ENCODE assay signal across 8 cellular contexts in genomic region chr5:177875907-177876253, GRCh38.
DNase-seq lines count a peak whose midpoint lies in the region; ATAC-seq and TF ChIP-seq lines count a peak whose summit lies in the region.
"Not testable (repeated sequence)": the region's sequence is repeated elsewhere in the genome, so short reads cannot be mapped to it uniquely, and the experiment has no call there.

No MANE protein-coding gene starts in this region.

- H3K27me3 ChIP-seq in BJ (ENCODE audit: control insufficient read depth, insufficient read depth, low read length); mammary epithelial cell (ENCODE audit: insufficient read depth, low read length); cardiac muscle cell; smooth muscle cell (ENCODE audit: low read depth): not testable (repeated sequence)

- not testable (repeated sequence) for DNase-seq in BJ (ENCODE audit: low read depth); Jurkat, Clone E6-1 (ENCODE audit: low read depth, low spot score); activated CD4-positive, alpha-beta T cell treated with anti-CD3 and anti-CD28 coated beads, Interleukin-2, amount 10 ng/mL, durations not matched to agents 7 days and 5 days; mammary epithelial cell; mucosa of descending colon; smooth muscle cell (lab: John Stamatoyannopoulos, UW; ENCODE audit: unreplicated experiment)
- DNase-seq in cardiac muscle cell (ENCODE audit: low read depth in 1 of 2, low spot score in 1 of 2): peak in 1 of 2 donors; percentile 2

- not testable (repeated sequence) for H3K4me1 ChIP-seq in mammary epithelial cell (ENCODE audit: insufficient read depth, low read length); cardiac muscle cell (ENCODE audit: low read depth); mucosa of descending colon (ENCODE audit: low read depth); smooth muscle cell (ENCODE audit: low read depth)

- intact Hi-C loops in mammary epithelial cell (cut with micrococcal nuclease); mucosa of descending colon (cut with DNase I, micrococcal nuclease): not testable (repeated sequence)

- dilution Hi-C loops in mammary epithelial cell (cut with HindIII; ENCODE audit: low sequenced_read_pairs): not testable (repeated sequence)

- not testable (repeated sequence) for H3K4me1 Mint-ChIP-seq in activated CD4-positive, alpha-beta T cell treated with anti-CD3 and anti-CD28 coated beads, Interleukin-2, amount 10 ng/mL, durations not matched to agents 7 days and 5 days

- not testable (repeated sequence) for H3F3A ChIP-seq in smooth muscle cell (ENCODE audit: low read depth)

- H3K9me3 ChIP-seq in mammary epithelial cell (replicated peaks; ENCODE audit: insufficient read depth, low read length); cardiac muscle cell (ENCODE audit: low read depth); mucosa of descending colon; smooth muscle cell (replicated peaks; ENCODE audit: low read depth): not testable (repeated sequence)

- H3K36me3 ChIP-seq in BJ (ENCODE audit: control insufficient read depth, insufficient read depth, low read length); mammary epithelial cell (ENCODE audit: insufficient read depth, low read length); cardiac muscle cell; mucosa of descending colon (ENCODE audit: low read depth); smooth muscle cell (ENCODE audit: low read depth): not testable (repeated sequence)

- H3K27ac Mint-ChIP-seq in activated CD4-positive, alpha-beta T cell treated with anti-CD3 and anti-CD28 coated beads, Interleukin-2, amount 10 ng/mL, durations not matched to agents 7 days and 5 days: peak overlapping the region; percentile 13

- in situ Hi-C loops in mammary epithelial cell (cut with MboI; ENCODE audit: low sequenced_read_pairs in 2 of 2): loop anchor here in 1 of 2 donors (25.0 kb wide), 1 partner anchor 186 kb away; no protein-coding TSS in a partner anchor

- not testable (repeated sequence) for H4K20me1 ChIP-seq in mammary epithelial cell (ENCODE audit: insufficient read depth, low read length); smooth muscle cell (ENCODE audit: low read depth)

- WGBS in mammary epithelial cell (ENCODE audit: low coverage, missing lambda C conversion rate): 7% methylated on average over 3 of the region's 15 CpGs
- 0% methylated on average over 6 of the region's 15 CpGs for WGBS in smooth muscle cell (ENCODE audit: low lambda C conversion rate)

- H2AFZ ChIP-seq in mammary epithelial cell (ENCODE audit: low read depth, low read length); smooth muscle cell (ENCODE audit: low read depth): not testable (repeated sequence)

- peak overlapping the region; percentile 48 for H3K9ac ChIP-seq in mammary epithelial cell (ENCODE audit: insufficient read depth, low read length)
- H3K9ac ChIP-seq in smooth muscle cell (ENCODE audit: low read depth): not testable (repeated sequence)

- TF ChIP-seq CTCF in BJ (IDR thresholded peaks at IDR 0.05; ENCODE audit: insufficient read depth, low read depth, low read length); mammary epithelial cell (conservative IDR thresholded peaks at IDR 0.05 in 1 of 2, IDR thresholded peaks at IDR 0.05 in 1 of 2; ENCODE audit: extremely low read depth in 1 of 2, insufficient read depth in 1 of 2, low read depth in 1 of 2, low read length in 2 of 2); cardiac muscle cell (IDR thresholded peaks at IDR 0.05; ENCODE audit: low read depth, low read length); mucosa of descending colon (IDR thresholded peaks at IDR 0.05); smooth muscle cell (IDR thresholded peaks at IDR 0.05; ENCODE audit: borderline replicate concordance, insufficient read depth, poor library complexity, severe bottlenecking): not testable (repeated sequence)

- not testable (repeated sequence) for H3K9me3 Mint-ChIP-seq in activated CD4-positive, alpha-beta T cell treated with anti-CD3 and anti-CD28 coated beads, Interleukin-2, amount 10 ng/mL, durations not matched to agents 7 days and 5 days

- POLR2A ChIA-PET in BJ (lab: Charles Lee); activated CD4-positive, alpha-beta T cell treated with anti-CD3 and anti-CD28 coated beads, Interleukin-2, amount 10 ng/mL, durations not matched to agents 7 days and 5 days (lab: Charles Lee): not testable (repeated sequence)

- H3K4me3 ChIP-seq in BJ (ENCODE audit: low read depth, low read length): peak overlapping the region; percentile 40
- H3K4me3 ChIP-seq in Jurkat, Clone E6-1 (ENCODE audit: low read length): peak overlapping the region; percentile 55
- peak overlapping the region in 2 of 3 experiments; percentile 44 to 50 for H3K4me3 ChIP-seq in mammary epithelial cell (replicated peaks in 1 of 3; ENCODE audit: insufficient read depth in 1 of 3, low read depth in 2 of 3, low read length in 3 of 3)
- peak overlapping the region; percentile 40 for H3K4me3 ChIP-seq in cardiac muscle cell
- H3K4me3 ChIP-seq in mucosa of descending colon: not testable (repeated sequence)
- H3K4me3 ChIP-seq in smooth muscle cell: peak overlapping the region; percentile 42

- not testable (repeated sequence) for H3K79me2 ChIP-seq in mammary epithelial cell (ENCODE audit: insufficient read depth, low read length); smooth muscle cell (ENCODE audit: low read depth)

- CTCF ChIA-PET in BJ (lab: Yijun Ruan, JAX); activated CD4-positive, alpha-beta T cell treated with anti-CD3 and anti-CD28 coated beads, Interleukin-2, amount 10 ng/mL, durations not matched to agents 7 days and 5 days (lab: Charles Lee); mammary epithelial cell (lab: Charles Lee; ENCODE audit: low non-redundant PET): not testable (repeated sequence)

- not testable (repeated sequence) for H3K27ac ChIP-seq in mammary epithelial cell (ENCODE audit: insufficient read depth, low read depth, low read length); cardiac muscle cell; smooth muscle cell (ENCODE audit: low read depth)

- not testable (repeated sequence) for H3K4me2 ChIP-seq in mammary epithelial cell (ENCODE audit: insufficient read depth, low read depth, low read length)
- H3K4me2 ChIP-seq in smooth muscle cell: peak overlapping the region; percentile 63

- H3K36me3 Mint-ChIP-seq in activated CD4-positive, alpha-beta T cell treated with anti-CD3 and anti-CD28 coated beads, Interleukin-2, amount 10 ng/mL, durations not matched to agents 7 days and 5 days (ENCODE audit: low read depth): not testable (repeated sequence)

- H3K4me3 Mint-ChIP-seq in activated CD4-positive, alpha-beta T cell treated with anti-CD3 and anti-CD28 coated beads, Interleukin-2, amount 10 ng/mL, durations not matched to agents 7 days and 5 days: peak overlapping the region; percentile 78

- not testable (repeated sequence) for H3K27me3 Mint-ChIP-seq in activated CD4-positive, alpha-beta T cell treated with anti-CD3 and anti-CD28 coated beads, Interleukin-2, amount 10 ng/mL, durations not matched to agents 7 days and 5 days

- ATAC-seq in GM21737 (IDR thresholded peaks at IDR 0.05; ENCODE audit: unreplicated experiment): peak; percentile 32
- peak; percentile 56 for ATAC-seq in mucosa of descending colon

- not testable (repeated sequence) for BruUV-seq in mammary epithelial cell (replicated peaks; lab: Mats Ljungman, UMichigan)
